15 cellular contexts compared by ENCODE assay signal in the genomic region with DNA sequence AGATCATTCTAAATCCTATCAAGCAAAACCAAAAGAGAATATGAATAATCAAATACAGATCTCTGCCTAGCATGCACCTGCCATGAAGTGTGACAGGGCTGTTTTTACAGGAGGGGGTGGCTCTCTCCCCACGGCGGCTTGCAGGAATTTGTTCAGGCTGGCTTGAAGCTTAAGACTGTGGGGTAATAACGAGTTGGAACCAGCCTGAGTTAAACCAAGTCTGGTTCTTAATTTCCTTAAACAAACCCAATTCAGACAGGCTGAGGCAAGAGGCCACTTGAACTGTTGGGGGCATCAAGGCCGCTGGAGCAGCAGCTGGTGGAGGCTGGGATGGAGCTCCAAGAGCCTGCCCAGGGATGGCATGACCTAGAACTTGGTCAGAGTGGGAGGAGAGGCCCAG. TPM values are rescaled to one million over a fixed set of nuclear protein-coding genes. Genes with fewer than 3 reads are reported as not detected.
DNase-seq lines count a peak whose midpoint lies in the region; ATAC-seq, FAIRE-seq and TF ChIP-seq lines count a peak whose summit lies in the region.
"Had no signal": no experiment of that assay in that cellular context is flagged by ENCODE, and none has a peak within 500 bp of the region (broad histone marks: within the 10 kb centered on the region; RNA-seq: fewer than 3 reads in every experiment).

No MANE protein-coding gene starts in this region.

- H3K18ac ChIP-seq in neuronal stem cell (ENCODE audit: low read length) = no peak overlapping the region

- intact Hi-C loops in Right ventricle myocardium superior (cut with DNase I) = no loop called here

- H4K8ac ChIP-seq in neuronal stem cell (ENCODE audit: low read depth, low read length) = no peak overlapping the region

- in situ Hi-C loops in KBM-7 (cut with MboI; ENCODE audit: low pct_unique_long_range_greater_than_20kb, low sequenced_read_pairs) = no loop called here

- no peak overlapping the region for H2BK12ac ChIP-seq in neuronal stem cell (ENCODE audit: low read length)

- H4K91ac ChIP-seq in neuronal stem cell (ENCODE audit: low read depth, low read length, poor library complexity) = no peak overlapping the region

- H3K4me2 ChIP-seq in neuronal stem cell (ENCODE audit: insufficient read depth, low read length, poor library complexity, severe bottlenecking) = no peak overlapping the region
- H3K4me2 ChIP-seq: BLaER1 had no signal

- H3K9ac ChIP-seq in neuronal stem cell (ENCODE audit: low read depth, low read length, poor library complexity) = no peak overlapping the region
- H3K9ac ChIP-seq: BLaER1 had no signal

- no peak for FAIRE-seq in bronchial epithelial cell (lab: Jason Lieb, UNC)
- FAIRE-seq: GM12891, GM18507 had no signal

- H3K4me1 ChIP-seq in cardiac muscle cell (ENCODE audit: low read depth) (peaks cover 25% of the 10 kb centered on the region), neuronal stem cell (ENCODE audit: control insufficient read depth in 2 of 2, insufficient read depth in 1 of 2, low read depth in 1 of 2, low read length in 2 of 2) (no peaks in the 10 kb centered on the region)
- H3K4me1 ChIP-seq: BLaER1 had no signal

- H2BK5ac ChIP-seq in neuronal stem cell (ENCODE audit: low read length) = no peak overlapping the region

- TF ChIP-seq CTCF in cardiac muscle cell (IDR thresholded peaks at IDR 0.05; ENCODE audit: low read depth, low read length) (no peak), bronchial epithelial cell (IDR thresholded peaks at IDR 0.05; ENCODE audit: insufficient read depth, low read length, severe bottlenecking) (no peak)

- no peak overlapping the region for H3K4ac ChIP-seq in neuronal stem cell (ENCODE audit: low read length)

- H2BK120ac ChIP-seq in neuronal stem cell (ENCODE audit: low read depth, low read length) = no peak overlapping the region

- ATAC-seq in Right ventricle myocardium superior (ENCODE audit: poor library complexity) = no peak
- no peak for ATAC-seq in GM18909 (IDR thresholded peaks at IDR 0.05; ENCODE audit: poor library complexity, unreplicated experiment)
- ATAC-seq in GM19351 (IDR thresholded peaks at IDR 0.05; ENCODE audit: unreplicated experiment) = no peak
- no peak for ATAC-seq in HG02840 (IDR thresholded peaks at IDR 0.05; ENCODE audit: low FRiP score, unreplicated experiment)

- no peak overlapping the region for H2AK5ac ChIP-seq in neuronal stem cell (ENCODE audit: low read depth, low read length)

- H3K9me3 ChIP-seq in cardiac muscle cell (ENCODE audit: low read depth) (no peaks in the 10 kb centered on the region), neuronal stem cell (replicated peaks in 1 of 2; ENCODE audit: control insufficient read depth in 2 of 2, insufficient read depth in 1 of 2, low read depth in 1 of 2, low read length in 2 of 2) (peaks cover 0 to 1% of the 10 kb centered on the region in 2 donors)

- H2BK15ac ChIP-seq in neuronal stem cell (ENCODE audit: low read length) = no peak overlapping the region

- no peaks in the 10 kb centered on the region for H3K79me1 ChIP-seq in neuronal stem cell (ENCODE audit: low read depth, low read length)

- H3K27me3 ChIP-seq in cardiac muscle cell (no peaks in the 10 kb centered on the region), bronchial epithelial cell (ENCODE audit: control insufficient read depth, insufficient read depth, low read length) (peaks cover 3% of the 10 kb centered on the region), neuronal stem cell (ENCODE audit: control insufficient read depth in 3 of 3, insufficient read depth in 3 of 3, low read depth in 1 of 3, low read length in 3 of 3) (no peaks in the 10 kb centered on the region)
- H3K27me3 ChIP-seq: BLaER1 had no signal

- H2AFZ ChIP-seq in neuronal stem cell (ENCODE audit: low read length) = peak overlapping the region; percentile 24

- no peak overlapping the region for H3K23ac ChIP-seq in neuronal stem cell (ENCODE audit: low read depth, low read length, poor library complexity)

- H3K36me3 ChIP-seq in cardiac muscle cell (no peaks in the 10 kb centered on the region), bronchial epithelial cell (ENCODE audit: control insufficient read depth, insufficient read depth, low read length) (no peaks in the 10 kb centered on the region), neuronal stem cell (replicated peaks in 1 of 2; ENCODE audit: control insufficient read depth in 2 of 2, insufficient read depth in 2 of 2, low read length in 2 of 2) (no peaks in the 10 kb centered on the region)
- H3K36me3 ChIP-seq: BLaER1 had no signal

- H3K4me3 ChIP-seq in cardiac muscle cell (no peak overlapping the region), bronchial epithelial cell (ENCODE audit: low read depth, low read length) (no peak overlapping the region), neuronal stem cell (ENCODE audit: low read length in 2 of 2) (no peak overlapping the region)
- H3K4me3 ChIP-seq: BLaER1 had no signal

- no peak overlapping the region for H3K14ac ChIP-seq in neuronal stem cell (ENCODE audit: low read length)

- no CpG with 5 or more reads among the region's 4 CpGs for WGBS in neuronal stem cell (ENCODE audit: extremely low coverage in 2 of 2, insufficient read length in 2 of 2, insufficient replicate concordance in 1 of 2), 2 donors

- DNase-seq in cardiac muscle cell (ENCODE audit: low read depth in 1 of 2, low spot score in 1 of 2) (no peak), Right ventricle myocardium superior (no peak), bronchial epithelial cell (ENCODE audit: low read depth) (peak; percentile 43), neuronal stem cell (ENCODE audit: low spot score) (no peak), KBM-7 (no peak)
- DNase-seq: CD8-positive, alpha-beta memory T cell; GF-D8; GOT3; NCI-H1436 had no signal

- H3K27ac ChIP-seq in cardiac muscle cell (peak overlapping the region; percentile 35), neuronal stem cell (replicated peaks; ENCODE audit: low read length) (no peak overlapping the region)
- H3K27ac ChIP-seq: BLaER1 had no signal

RNA-seq across cellular contexts. Expression of a gene that starts 45.1 kb away (rescaled TPM):
- total RNA-seq in cardiac muscle cell = 4.8 and 7.2 TPM in 2 replicates
- polyA plus RNA-seq in cardiac muscle cell = 8.7 and 12.6 TPM in 2 replicates
- 2.3 TPM for total RNA-seq in Right ventricle myocardium superior
- not detected in 2 replicates for total RNA-seq in bronchial epithelial cell
- 1.9 TPM for polyA plus RNA-seq in neuronal stem cell (2013, experiment 1 of 2)
- 2.0 TPM for polyA plus RNA-seq in neuronal stem cell (2013, experiment 2 of 2)
- total RNA-seq: CD8-positive, alpha-beta memory T cell had no signal
- polyA plus RNA-seq: CD8-positive, alpha-beta memory T cell had no signal
